Comparison of ENCODE assay signal across 3 cellular contexts in the genomic region with DNA sequence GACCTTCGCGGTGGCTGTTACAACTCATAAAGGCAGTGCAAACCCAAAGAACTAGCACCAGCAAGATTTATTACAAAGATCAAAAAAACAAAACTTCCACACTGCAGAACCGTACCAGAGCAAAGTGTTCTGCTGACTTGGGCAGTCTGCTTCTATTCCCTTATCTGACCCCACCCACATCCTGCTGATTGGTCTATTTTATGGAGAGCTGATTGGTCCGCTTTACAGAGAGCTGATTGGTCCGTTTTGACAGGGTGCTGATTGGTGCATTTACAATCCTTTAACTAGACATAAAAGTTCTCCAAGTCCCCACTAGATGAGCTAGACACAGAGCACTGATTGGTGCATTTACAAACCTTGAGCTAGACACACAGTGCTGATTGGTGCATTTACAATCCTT. TPM values are rescaled to one million over a fixed set of nuclear protein-coding genes. Genes with fewer than 3 reads are reported as not detected.
"Had no signal": no experiment of that assay in that cellular context is flagged by ENCODE, and none has a peak within 500 bp of the region (broad histone marks: within the 10 kb centered on the region; RNA-seq: fewer than 3 reads in every experiment).

No MANE protein-coding gene starts in this region.

RNA-seq across cellular contexts. Expression of a gene that starts 31.2 kb away (rescaled TPM):
- total RNA-seq: fibroblast of lung, fibroblast of villous mesenchyme, foreskin keratinocyte had no signal
- polyA plus RNA-seq: foreskin keratinocyte had no signal
